In the genomic region with DNA sequence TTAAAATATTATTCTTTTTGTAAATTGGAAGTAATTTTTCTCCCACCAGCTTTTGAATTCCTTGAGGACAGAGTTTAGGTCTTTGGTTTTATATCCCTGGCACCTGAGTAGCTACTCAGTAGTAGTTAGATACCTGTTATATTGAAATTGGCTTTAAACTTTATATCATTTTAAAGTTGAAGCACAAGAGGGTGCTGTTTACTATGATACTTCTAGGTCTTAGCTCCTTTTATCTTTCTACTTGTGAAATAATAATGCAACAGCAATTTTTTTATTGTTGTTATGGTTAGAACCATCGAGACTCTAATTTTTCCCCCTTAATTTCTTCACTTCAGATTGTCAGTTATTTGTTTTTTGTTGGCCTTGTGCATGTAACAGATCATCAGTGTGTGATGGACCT, we compare ENCODE assay signal across 12 cellular contexts. TPM values are rescaled to one million over a fixed set of nuclear protein-coding genes. Genes with fewer than 3 reads are reported as not detected.
DNase-seq lines count a peak whose midpoint lies in the region; ATAC-seq and TF ChIP-seq lines count a peak whose summit lies in the region.
"Had no signal": no experiment of that assay in that cellular context is flagged by ENCODE, and none has a peak within 500 bp of the region (broad histone marks: within the 10 kb centered on the region; RNA-seq: fewer than 3 reads in every experiment).

No MANE protein-coding gene starts in this region.

- H3K4me1 Mint-ChIP-seq in neural progenitor cell = no peaks in the 10 kb centered on the region

- H3K27ac ChIP-seq in neural progenitor cell = no peak overlapping the region
- no peak overlapping the region for H3K27ac ChIP-seq in gastroesophageal sphincter
- no peak overlapping the region for H3K27ac ChIP-seq in spleen
- H3K27ac ChIP-seq: HL-60, skin epidermis had no signal

- peaks cover 9% of the 10 kb centered on the region for H3K36me3 Mint-ChIP-seq in neural progenitor cell

- DNase-seq in ELR (ENCODE audit: low read depth) = peak; percentile 65
- DNase-seq in NB4 (ENCODE audit: low read depth) = peak; percentile 21
- DNase-seq in choroid plexus epithelial cell (ENCODE audit: low read depth) = peak; percentile 69
- DNase-seq in neural progenitor cell (ENCODE audit: low spot score) = no peak
- DNase-seq in spleen = no peak
- DNase-seq in cortex of kidney (lab: John Stamatoyannopoulos, UW) = no peak
- DNase-seq: activated CD4-positive, alpha-beta memory T cell treated with anti-CD3 and anti-CD28 coated beads for 36 hours; NCI-H82 had no signal

- H4K20me1 ChIP-seq in neural progenitor cell (ENCODE audit: low read depth) = no peaks in the 10 kb centered on the region

- TF ChIP-seq EP300 in gastroesophageal sphincter (IDR thresholded peaks at IDR 0.05) = no peak

- H3F3A ChIP-seq in neural progenitor cell (ENCODE audit: low read depth) = peaks cover 5% of the 10 kb centered on the region

- H3K36me3 ChIP-seq in neural progenitor cell (no peaks in the 10 kb centered on the region), gastroesophageal sphincter (peaks cover 0 to 7% of the 10 kb centered on the region in 2 donors), spleen (peaks cover 0 to 28% (median 2%) of the 10 kb centered on the region in 6 donors)

- H3K79me2 ChIP-seq in neural progenitor cell (ENCODE audit: low read depth) = no peaks in the 10 kb centered on the region

- no peaks in the 10 kb centered on the region for H3K27me3 ChIP-seq in neural progenitor cell
- H3K27me3 ChIP-seq in gastroesophageal sphincter = no peaks in the 10 kb centered on the region
- no peaks in the 10 kb centered on the region for H3K27me3 ChIP-seq in spleen (replicated peaks in 1 of 7)

- TF ChIP-seq POLR2A in NB4 (IDR thresholded peaks at IDR 0.05; ENCODE audit: extremely low read depth, insufficient read length) = no peak
- TF ChIP-seq POLR2A in gastroesophageal sphincter (IDR thresholded peaks at IDR 0.05) = no peak
- TF ChIP-seq POLR2A in spleen (IDR thresholded peaks at IDR 0.05) = no peak

- H3K4me3 ChIP-seq in NB4 (ENCODE audit: low read depth, low read length) = no peak overlapping the region
- no peak overlapping the region for H3K4me3 ChIP-seq in choroid plexus epithelial cell (ENCODE audit: low read depth, low read length)
- no peak overlapping the region for H3K4me3 ChIP-seq in neural progenitor cell
- no peak overlapping the region for H3K4me3 ChIP-seq in gastroesophageal sphincter
- no peak overlapping the region for H3K4me3 ChIP-seq in spleen
- H3K4me3 ChIP-seq: skin epidermis had no signal

- H3K9me3 Mint-ChIP-seq in neural progenitor cell = no peaks in the 10 kb centered on the region
- H3K9me3 Mint-ChIP-seq: activated CD4-positive, alpha-beta memory T cell treated with anti-CD3 and anti-CD28 coated beads for 36 hours had no signal

- H3K4me1 ChIP-seq in neural progenitor cell (peaks cover 5% of the 10 kb centered on the region), gastroesophageal sphincter (no peaks in the 10 kb centered on the region), spleen (no peaks in the 10 kb centered on the region)

- H3K27me3 Mint-ChIP-seq in neural progenitor cell (ENCODE audit: insufficient read depth, low read depth) = no peaks in the 10 kb centered on the region
- H3K27me3 Mint-ChIP-seq: activated CD4-positive, alpha-beta memory T cell treated with anti-CD3 and anti-CD28 coated beads for 36 hours had no signal

- intact Hi-C loops in spleen (cut with DNase I; ENCODE audit: low total_unique reads) = no loop called here

- H3K9me3 ChIP-seq in neural progenitor cell (ENCODE audit: low read depth) (no peaks in the 10 kb centered on the region), gastroesophageal sphincter (no peaks in the 10 kb centered on the region), spleen (no peaks in the 10 kb centered on the region)

- TF ChIP-seq CTCF in NB4 (IDR thresholded peaks at IDR 0.05; ENCODE audit: low read depth, low read length) (no peak), choroid plexus epithelial cell (conservative IDR thresholded peaks at IDR 0.05; ENCODE audit: low read depth, low read length) (peak; percentile 34), neural progenitor cell (IDR thresholded peaks at IDR 0.05) (peak; percentile 16), gastroesophageal sphincter (IDR thresholded peaks at IDR 0.05) (peak in 1 of 4 experiments; percentile 21), spleen (IDR thresholded peaks at IDR 0.05 in 8 of 11, conservative IDR thresholded peaks at IDR 0.05 in 3 of 11) (no peak)

- H2AFZ ChIP-seq in neural progenitor cell (replicated peaks) = no peak overlapping the region

- H3K9ac ChIP-seq in neural progenitor cell = no peak overlapping the region

- no peak overlapping the region for H3K4me3 Mint-ChIP-seq in neural progenitor cell
- H3K4me3 Mint-ChIP-seq: activated CD4-positive, alpha-beta memory T cell treated with anti-CD3 and anti-CD28 coated beads for 36 hours had no signal

- H3K4me2 ChIP-seq in neural progenitor cell = no peak overlapping the region

- WGBS in gastroesophageal sphincter (ENCODE audit: low coverage in 1 of 2), 2 donors = 13 to 58% methylated on average over 1 of the region's 1 CpG
- 74 to 90% (median 83%) methylated on average over 1 of the region's 1 CpG for WGBS in spleen, 5 donors

- ATAC-seq in gastroesophageal sphincter = no peak
- ATAC-seq in HG02981 (IDR thresholded peaks at IDR 0.05; ENCODE audit: unreplicated experiment) = no peak

- H3K27ac Mint-ChIP-seq in neural progenitor cell = no peak overlapping the region
- H3K27ac Mint-ChIP-seq: activated CD4-positive, alpha-beta memory T cell treated with anti-CD3 and anti-CD28 coated beads for 36 hours had no signal

RNA-seq across cellular contexts. Expression of gene AP3S1, which starts 46.3 kb away (rescaled TPM):
- total RNA-seq in neural progenitor cell (ENCODE audit: low replicate concordance) = 139 and 157 TPM in 2 replicates
- 100 to 1,000 TPM in 2 of 4 donors, 10 to 100 TPM in 2; 62.1 to 200 (median 99.5) TPM for total RNA-seq in gastroesophageal sphincter
- total RNA-seq in spleen = 100 to 1,000 TPM in 1 of 7 donors, 10 to 100 TPM in 6; 56.4 to 190 (median 63.3) TPM
- 10 to 100 TPM; 42.0 to 64.7 (median 60.1) TPM for polyA plus RNA-seq in spleen

RNA-seq across cellular contexts. Expression of gene ATG12, which starts 46.7 kb away (rescaled TPM):
- 50.4 and 122 TPM in 2 replicates for total RNA-seq in neural progenitor cell (ENCODE audit: low replicate concordance)
- 10 to 100 TPM; 36.5 to 73.0 (median 48.7) TPM for total RNA-seq in gastroesophageal sphincter
- total RNA-seq in spleen = 10 to 100 TPM; 40.1 to 90.4 (median 53.7) TPM
- polyA plus RNA-seq in spleen = 10 to 100 TPM; 30.6 to 36.4 (median 34.5) TPM

Comparison
In these comparisons a context has a peak if more than half of its experiments do, and no peak if none do; other contexts are left out.
1. DNase-seq: peak in ELR (single experiment), NB4 (single experiment) and choroid plexus epithelial cell (single experiment); none in neural progenitor cell (single experiment), spleen (single experiment) and cortex of kidney (single experiment).
2. CTCF ChIP-seq: peak in choroid plexus epithelial cell (single experiment) and neural progenitor cell (single experiment); none in NB4 (single experiment) and spleen (0 of 11).